In the genomic region with DNA sequence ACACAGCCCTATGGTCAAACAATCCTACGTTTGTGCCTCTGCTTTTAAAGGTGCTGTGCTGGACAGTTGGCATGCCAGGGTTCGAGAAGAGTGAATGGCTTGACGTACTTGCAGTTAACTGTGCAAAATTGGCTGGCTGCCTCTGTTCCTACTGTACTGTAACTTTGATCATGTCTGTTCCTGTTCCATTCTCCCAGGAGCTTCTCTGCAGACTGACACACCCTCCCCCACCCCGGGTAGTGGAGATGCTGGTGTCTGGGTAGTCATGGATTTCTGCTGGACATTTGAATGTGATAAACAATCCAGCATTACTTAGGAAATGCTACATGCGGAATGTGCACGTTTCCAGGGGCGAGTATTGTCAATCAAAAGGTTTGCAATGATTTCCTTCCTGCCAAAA, we compare ENCODE assay signal across 22 cellular contexts. TPM values are rescaled to one million over a fixed set of nuclear protein-coding genes. Genes with fewer than 3 reads are reported as not detected.
"Had no signal": no experiment of that assay in that cellular context is flagged by ENCODE, and none has a peak within 500 bp of the region (broad histone marks: within the 10 kb centered on the region; RNA-seq: fewer than 3 reads in every experiment).

No MANE protein-coding gene starts in this region.

- H3K9me3 Mint-ChIP-seq: activated B cell treated with CpG ODN at 0.5 μM for 24 hours; activated CD4-positive, alpha-beta memory T cell treated with anti-CD3 and anti-CD28 coated beads for 36 hours; activated naive CD8-positive, alpha-beta T cell treated with anti-CD3 and anti-CD28 coated beads for 36 hours; activated T-helper 17 cell treated with anti-CD3 and anti-CD28 coated beads, Interleukin-2, amount 50 U/mL, for 72 hours; memory B cell; naive B cell; neural progenitor cell; stimulated activated memory B cell treated with anti-CD40 and anti-IgM and Interleukin-4, amounts not matched to agents 10 μg/mL and 1 μg/mL and 100 μg/mL, for 72 hours had no signal

- ATAC-seq: activated T-helper 17 cell treated with anti-CD3 and anti-CD28 coated beads, Interleukin-2, amount 50 U/mL, for 72 hours; right lobe of liver; stimulated activated memory B cell treated with anti-CD40 and anti-IgM and Interleukin-4, amounts not matched to agents 10 μg/mL and 1 μg/mL and 100 μg/mL, for 72 hours; upper lobe of right lung had no signal

- H3K9me3 ChIP-seq: left ventricle myocardium inferior, ovary, right lobe of liver, thoracic aorta, upper lobe of right lung had no signal

- H3K27ac Mint-ChIP-seq: activated B cell treated with CpG ODN at 0.5 μM for 24 hours; activated CD4-positive, alpha-beta memory T cell treated with anti-CD3 and anti-CD28 coated beads for 36 hours; activated naive CD8-positive, alpha-beta T cell treated with anti-CD3 and anti-CD28 coated beads for 36 hours; activated T-helper 17 cell treated with anti-CD3 and anti-CD28 coated beads, Interleukin-2, amount 50 U/mL, for 72 hours; memory B cell; neural progenitor cell; stimulated activated memory B cell treated with anti-CD40 and anti-IgM and Interleukin-4, amounts not matched to agents 10 μg/mL and 1 μg/mL and 100 μg/mL, for 72 hours had no signal

- H3K4me2 ChIP-seq: neural progenitor cell had no signal

- H2AFZ ChIP-seq: neural progenitor cell had no signal

- H3K4me1 Mint-ChIP-seq: activated B cell treated with CpG ODN at 0.5 μM for 24 hours; activated naive CD8-positive, alpha-beta T cell treated with anti-CD3 and anti-CD28 coated beads for 36 hours; activated T-helper 17 cell treated with anti-CD3 and anti-CD28 coated beads, Interleukin-2, amount 50 U/mL, for 72 hours; memory B cell; naive B cell; stimulated activated memory B cell treated with anti-CD40 and anti-IgM and Interleukin-4, amounts not matched to agents 10 μg/mL and 1 μg/mL and 100 μg/mL, for 72 hours had no signal

- H3K4me1 ChIP-seq: neural progenitor cell had no signal

- H3K4me3 ChIP-seq: left ventricle myocardium inferior, neural progenitor cell, ovary, right lobe of liver, thoracic aorta, upper lobe of right lung had no signal

- H3K36me3 ChIP-seq: neural progenitor cell, ovary, right lobe of liver had no signal

- H3K27ac ChIP-seq: left ventricle myocardium inferior, neural progenitor cell, ovary, right lobe of liver, thoracic aorta, upper lobe of right lung had no signal

- H3K36me3 Mint-ChIP-seq: activated CD4-positive, alpha-beta memory T cell treated with anti-CD3 and anti-CD28 coated beads for 36 hours; activated naive CD8-positive, alpha-beta T cell treated with anti-CD3 and anti-CD28 coated beads for 36 hours; memory B cell; naive B cell; stimulated activated memory B cell treated with anti-CD40 and anti-IgM and Interleukin-4, amounts not matched to agents 10 μg/mL and 1 μg/mL and 100 μg/mL, for 72 hours had no signal

- H3K27me3 Mint-ChIP-seq: activated CD4-positive, alpha-beta memory T cell treated with anti-CD3 and anti-CD28 coated beads for 36 hours; activated naive CD8-positive, alpha-beta T cell treated with anti-CD3 and anti-CD28 coated beads for 36 hours; activated T-helper 17 cell treated with anti-CD3 and anti-CD28 coated beads, Interleukin-2, amount 50 U/mL, for 72 hours; naive B cell had no signal

- H3K4me3 Mint-ChIP-seq: activated B cell treated with CpG ODN at 0.5 μM for 24 hours; activated CD4-positive, alpha-beta memory T cell treated with anti-CD3 and anti-CD28 coated beads for 36 hours; activated naive CD8-positive, alpha-beta T cell treated with anti-CD3 and anti-CD28 coated beads for 36 hours; activated T-helper 17 cell treated with anti-CD3 and anti-CD28 coated beads, Interleukin-2, amount 50 U/mL, for 72 hours; memory B cell; naive B cell; neural progenitor cell; stimulated activated memory B cell treated with anti-CD40 and anti-IgM and Interleukin-4, amounts not matched to agents 10 μg/mL and 1 μg/mL and 100 μg/mL, for 72 hours had no signal

- H3K9ac ChIP-seq: neural progenitor cell had no signal

- DNase-seq: activated B cell treated with CpG ODN at 0.5 μM for 24 hours; activated CD4-positive, alpha-beta memory T cell treated with anti-CD3 and anti-CD28 coated beads for 36 hours; activated CD4-positive, alpha-beta T cell treated with anti-CD3 and anti-CD28 coated beads for 4 hours; activated naive CD4-positive, alpha-beta T cell; activated naive CD8-positive, alpha-beta T cell treated with anti-CD3 and anti-CD28 coated beads for 36 hours; activated T-cell treated with anti-CD3 and anti-CD28 coated beads, Interleukin-2, amount 50 U/mL, for 1 hour; amniotic stem cell; kidney glomerular epithelial cell; left ventricle myocardium inferior; naive B cell; stimulated activated CD4-positive, alpha-beta T cell treated with anti-CD3 and anti-CD28 coated beads, Interleukin-4, amount 100 ng/mL, for 4 hours; upper lobe of right lung had no signal

- H3K27me3 ChIP-seq: neural progenitor cell, ovary, right lobe of liver, upper lobe of right lung had no signal

- FAIRE-seq: frontal cortex had no signal

RNA-seq across cellular contexts. Expression of a gene that starts 55.0 kb away (rescaled TPM):
- total RNA-seq: epithelial cell of proximal tubule, pulmonary artery endothelial cell had no signal
